8 cellular contexts compared by ENCODE assay signal in genomic region chr15:56243774-56244236, GRCh38. TPM values are rescaled to one million over a fixed set of nuclear protein-coding genes. Genes with fewer than 3 reads are reported as not detected.
DNase-seq lines count a peak whose midpoint lies in the region; ATAC-seq, FAIRE-seq and TF ChIP-seq lines count a peak whose summit lies in the region.

Gene RFX7, minus strand, starts transcription at chr15:56243879. Its CDS starts 594 bp downstream, at chr15:56243285.

- peak within 1 kb of the TSS; percentile 92 for H3K4me3 Mint-ChIP-seq in CD8-positive, alpha-beta T cell

- peak within 1 kb of the TSS; percentile 66 for H2AFZ ChIP-seq in neuron (ENCODE audit: low read depth, low read length)

- H3K9ac ChIP-seq in HUES6 (ENCODE audit: low read length) = peak within 1 kb of the TSS; percentile 80
- H3K9ac ChIP-seq in subcutaneous abdominal adipose tissue (ENCODE audit: low read length in 5 of 5) = peak within 1 kb of the TSS; percentile 48 to 79 (median 73)

- H3K27ac Mint-ChIP-seq in CD8-positive, alpha-beta T cell = peak within 1 kb of the TSS; percentile 95

- ATAC-seq in CD8-positive, alpha-beta T cell = peak; percentile 74
- ATAC-seq in GM19467 (IDR thresholded peaks at IDR 0.05; ENCODE audit: unreplicated experiment) = peak; percentile 50

- H3K27ac ChIP-seq in CD8-positive, alpha-beta T cell (ENCODE audit: low read depth, low read length) = peak within 1 kb of the TSS; percentile 60
- H3K27ac ChIP-seq in HUES6 (ENCODE audit: low read depth, low read length) (peak within 1 kb of the TSS; percentile 94), subcutaneous abdominal adipose tissue (ENCODE audit: low read depth, low read length) (peak within 1 kb of the TSS; percentile 23)

- DNase-seq in CD8-positive, alpha-beta T cell = peak; percentile 53 to 85 (median 74)
- DNase-seq in SHP77 (lab: John Stamatoyannopoulos, UW) (peak; percentile 33 to 77), frontal cortex (ENCODE audit: low spot score in 2 of 2) (peak; percentile 69 to 83)
- DNase-seq in activated gamma-delta T cell treated with anti-CD3 and anti-CD28 coated beads, Interleukin-2, amount 50 U/mL, for 16 hours (ENCODE audit: low read depth) = peak; percentile 64

- H3K4me3 ChIP-seq in CD8-positive, alpha-beta T cell (ENCODE audit: low read depth, low read length) = peak within 1 kb of the TSS; percentile 66
- H3K4me3 ChIP-seq in HUES6 (ENCODE audit: low read depth, low read length) (peak within 1 kb of the TSS; percentile 99), neuron (ENCODE audit: low read length) (peak within 1 kb of the TSS; percentile 99), subcutaneous abdominal adipose tissue (ENCODE audit: low read depth in 1 of 5, low read length in 5 of 5) (peak within 1 kb of the TSS; percentile 81 to 90 (median 85))

- no peaks in the 10 kb centered on the region for H3K27me3 Mint-ChIP-seq in CD8-positive, alpha-beta T cell (ENCODE audit: low read depth)

- H3K36me3 ChIP-seq in CD8-positive, alpha-beta T cell (ENCODE audit: insufficient read depth, low read length) = no peaks in the 10 kb centered on the region
- peaks cover 3% of the 10 kb centered on the region; the same call in 1 of the 2 replicates for H3K36me3 ChIP-seq in HUES6 (ENCODE audit: control insufficient read depth, insufficient read depth, low read length)
- peaks cover 5% of the 10 kb centered on the region for H3K36me3 ChIP-seq in neuron (ENCODE audit: insufficient read depth, low read length)
- no peaks in the 10 kb centered on the region for H3K36me3 ChIP-seq in subcutaneous abdominal adipose tissue (ENCODE audit: control insufficient read depth in 5 of 5, insufficient read depth in 5 of 5, low read length in 5 of 5)

- H3K36me3 Mint-ChIP-seq in CD8-positive, alpha-beta T cell = peaks cover 11% of the 10 kb centered on the region

- intact Hi-C loops in CD8-positive, alpha-beta T cell (cut with DNase I, micrococcal nuclease) = loop anchor here (2.0 to 10.0 kb wide), 12 partner anchors 15 to 1463 kb away; partner anchors contain the start of genes POLR2M (in 2 of the 2), CCPG1 (in 1 of the 2), NEDD4 (in 1 of the 2) and PIERCE2 (in 1 of the 2)

- peaks cover 51% of the 10 kb centered on the region for H3K4me1 Mint-ChIP-seq in CD8-positive, alpha-beta T cell (ENCODE audit: low read depth)

- no peak for TF ChIP-seq CTCF in CD8-positive, alpha-beta T cell (IDR thresholded peaks at IDR 0.05)

- CTCF ChIA-PET in CD8-positive, alpha-beta T cell (lab: Charles Lee) = interaction anchor here (1.1 to 2.1 kb wide), 2 partner anchors 12 to 191 kb away, joined by 4 to 14 read pairs; no protein-coding TSS in a partner anchor

- no peaks in the 10 kb centered on the region for H3K9me3 Mint-ChIP-seq in CD8-positive, alpha-beta T cell

- no peaks in the 10 kb centered on the region for H3K27me3 ChIP-seq in CD8-positive, alpha-beta T cell (ENCODE audit: insufficient read depth, low read length)
- H3K27me3 ChIP-seq in HUES6 (ENCODE audit: control insufficient read depth, insufficient read depth, low read length) = no peaks in the 10 kb centered on the region
- no peaks in the 10 kb centered on the region for H3K27me3 ChIP-seq in neuron (ENCODE audit: insufficient read depth, low read length)
- H3K27me3 ChIP-seq in subcutaneous abdominal adipose tissue (ENCODE audit: control insufficient read depth in 5 of 5, insufficient read depth in 4 of 5, low read length in 5 of 5) = no peaks in the 10 kb centered on the region

- POLR2A ChIA-PET in CD8-positive, alpha-beta T cell (lab: Charles Lee) = interaction anchor here (1.5 kb wide), 1 partner anchor 1047 kb away, joined by 5 read pairs; the partner anchor contains the start of gene RSL24D1

- peaks cover 31% of the 10 kb centered on the region for H3K4me1 ChIP-seq in CD8-positive, alpha-beta T cell (ENCODE audit: insufficient read depth, low read length)
- peaks cover 23% of the 10 kb centered on the region for H3K4me1 ChIP-seq in HUES6 (ENCODE audit: control insufficient read depth, insufficient read depth, low read length)
- H3K4me1 ChIP-seq in neuron (ENCODE audit: insufficient read depth, low read length) = peaks cover 28% of the 10 kb centered on the region
- H3K4me1 ChIP-seq in subcutaneous abdominal adipose tissue (ENCODE audit: control insufficient read depth in 5 of 5, insufficient read depth in 5 of 5, low read length in 5 of 5) = peaks cover 2 to 34% (median 27%) of the 10 kb centered on the region in 5 donors

- no peak for FAIRE-seq in frontal cortex (lab: Jason Lieb, UNC)

- no peaks in the 10 kb centered on the region for H3K9me3 ChIP-seq in CD8-positive, alpha-beta T cell (ENCODE audit: low read length)
- H3K9me3 ChIP-seq in HUES6 (ENCODE audit: control insufficient read depth, insufficient read depth, low read depth, low read length) = no peaks in the 10 kb centered on the region
- H3K9me3 ChIP-seq in neuron (ENCODE audit: low read length) = peaks cover 2% of the 10 kb centered on the region
- no peaks in the 10 kb centered on the region for H3K9me3 ChIP-seq in subcutaneous abdominal adipose tissue (ENCODE audit: control insufficient read depth in 5 of 5, low read length in 5 of 5)

RNA-seq across cellular contexts. Expression of gene RFX7, which starts in this region (rescaled TPM):
- total RNA-seq in CD8-positive, alpha-beta T cell = 10 to 100 TPM; 21.3 to 23.1 TPM
- 17.1 TPM for total RNA-seq in frontal cortex

Comparison
In these comparisons a context has a peak if more than half of its experiments do, and no peak if none do; other contexts are left out.
1. Peak in every context shown above with its lines: DNase-seq, ATAC-seq, H3K4me3 ChIP-seq and H3K27ac ChIP-seq.
2. H3K27ac ChIP-seq: peak in every context shown above with its lines; median percentile 94 in HUES6; 60 in CD8-positive, alpha-beta T cell; 23 in subcutaneous abdominal adipose tissue.